Comparison of ENCODE assay signal across 20 cellular contexts in genomic region chr4:8819019-8819418, GRCh38. TPM values are rescaled to one million over a fixed set of nuclear protein-coding genes. Genes with fewer than 3 reads are reported as not detected.
DNase-seq lines count a peak whose midpoint lies in the region; FAIRE-seq and TF ChIP-seq lines count a peak whose summit lies in the region.
"Had no signal": no experiment of that assay in that cellular context is flagged by ENCODE, and none has a peak within 500 bp of the region (broad histone marks: within the 10 kb centered on the region; RNA-seq: fewer than 3 reads in every experiment).

No MANE protein-coding gene starts in this region.

- H3K9ac ChIP-seq in BLaER1 treated with 17β-estradiol and CSF1 and Interleukin-3, amounts not matched to agents 10 nM and 100 nM, result peak overlapping the region in 3 of 11 experiments; percentile 2 to 44 (median 27); a peak in 2 of 22 replicates

- FAIRE-seq in GM12892 (lab: Jason Lieb, UNC), result no peak

- H3K36me3 Mint-ChIP-seq in progenitor cell of endocrine pancreas (ENCODE audit: insufficient read depth) (no peaks in the 10 kb centered on the region), nephron progenitor cell (ENCODE audit: low read depth) (no peaks in the 10 kb centered on the region)

- peaks cover 7 to 30% (median 26%) of the 10 kb centered on the region in 10 experiments; a peak in 16 of 20 replicates for H3K4me1 ChIP-seq in BLaER1 treated with 17β-estradiol and CSF1 and Interleukin-3, amounts not matched to agents 10 nM and 100 nM
- H3K4me1 ChIP-seq in OCI-LY7 (ENCODE audit: insufficient read depth, low read length, poor library complexity, severe bottlenecking), result no peaks in the 10 kb centered on the region
- H3K4me1 ChIP-seq: SJCRH30 had no signal

- H3K27me3 Mint-ChIP-seq in progenitor cell of endocrine pancreas (peaks cover 30% of the 10 kb centered on the region), nephron progenitor cell (ENCODE audit: low read depth, poor library complexity) (peaks cover 48% of the 10 kb centered on the region)

- peak overlapping the region; percentile 44 to 79 (median 55); a peak in 21 of 22 replicates for H3K4me2 ChIP-seq in BLaER1 treated with 17β-estradiol and CSF1 and Interleukin-3, amounts not matched to agents 10 nM and 100 nM
- H3K4me2 ChIP-seq in OCI-LY7 (ENCODE audit: low read length), result no peak overlapping the region

- H3K4me3 Mint-ChIP-seq in progenitor cell of endocrine pancreas (ENCODE audit: low read depth), result no peak overlapping the region
- H3K4me3 Mint-ChIP-seq in nephron progenitor cell, result no peak overlapping the region
- H3K4me3 Mint-ChIP-seq: CD4-positive, alpha-beta T cell; H9 had no signal

- no peaks in the 10 kb centered on the region for H3K79me2 ChIP-seq in OCI-LY7 (ENCODE audit: insufficient read depth, low read depth, low read length)

- no peak for TF ChIP-seq CTCF in progenitor cell of endocrine pancreas (IDR thresholded peaks at IDR 0.05; ENCODE audit: unreplicated experiment)
- TF ChIP-seq CTCF in nephron progenitor cell (IDR thresholded peaks at IDR 0.05), result no peak
- no peak for TF ChIP-seq CTCF in OCI-LY7 (conservative IDR thresholded peaks at IDR 0.05; ENCODE audit: low read length)

- BruUV-seq in OCI-LY7 (replicated peaks; lab: Mats Ljungman, UMichigan), result no TSS peak

- H4K20me1 ChIP-seq in BLaER1 treated with 17β-estradiol and CSF1 and Interleukin-3, amounts not matched to agents 10 nM and 100 nM, result no peaks in the 10 kb centered on the region
- no peaks in the 10 kb centered on the region for H4K20me1 ChIP-seq in OCI-LY7 (ENCODE audit: insufficient read depth, low read length)

- POLR2A ChIA-PET in OCI-LY7 (lab: Charles Lee), result no interaction called here

- no peaks in the 10 kb centered on the region for H3K36me3 ChIP-seq in BLaER1 treated with 17β-estradiol and CSF1 and Interleukin-3, amounts not matched to agents 10 nM and 100 nM
- H3K36me3 ChIP-seq in OCI-LY7 (ENCODE audit: insufficient read depth, low read length), result no peaks in the 10 kb centered on the region
- H3K36me3 ChIP-seq: SJCRH30 had no signal

- CTCF ChIA-PET in OCI-LY7 (lab: Charles Lee; ENCODE audit: unreplicated experiment), result no interaction called here

- DNase-seq in GM12892 (ENCODE audit: insufficient read length) (peak; percentile 3), islet precursor cell (peak; percentile 40), progenitor cell of endocrine pancreas (ENCODE audit: low spot score, unreplicated experiment) (no peak), nephron progenitor cell (no peak), OCI-LY7 (ENCODE audit: low spot score) (no peak), superior temporal gyrus (ENCODE audit: extremely low spot score) (no peak)
- DNase-seq: ACHN, AML-193, Calu3, IMR-90, NCI-H187 treated with DMSO at 0.1 percent for 48 hours, NCI-H446 treated with DMSO at 0.1 percent for 48 hours, PC-3, SJCRH30 had no signal

- H3K27ac Mint-ChIP-seq in progenitor cell of endocrine pancreas (peak overlapping the region; percentile 27), nephron progenitor cell (no peak overlapping the region)
- H3K27ac Mint-ChIP-seq: CD4-positive, alpha-beta T cell; H9 had no signal

- TF ChIP-seq POLR2A in GM12892 (IDR thresholded peaks at IDR 0.05; ENCODE audit: low read depth, low read length), result no peak

- no peaks in the 10 kb centered on the region for H3K9me3 ChIP-seq in BLaER1 treated with 17β-estradiol and CSF1 and Interleukin-3, amounts not matched to agents 10 nM and 100 nM (replicated peaks in 1 of 11)
- H3K9me3 ChIP-seq in OCI-LY7 (ENCODE audit: low read length), result no peaks in the 10 kb centered on the region
- H3K9me3 ChIP-seq: SJCRH30 had no signal

- H3K4me3 ChIP-seq in BLaER1 treated with 17β-estradiol and CSF1 and Interleukin-3, amounts not matched to agents 10 nM and 100 nM, result no peak overlapping the region
- H3K4me3 ChIP-seq in OCI-LY7 (ENCODE audit: low read depth, low read length, poor library complexity, severe bottlenecking), result no peak overlapping the region
- H3K4me3 ChIP-seq: SJCRH30 had no signal

- H3K27ac ChIP-seq in BLaER1 treated with 17β-estradiol and CSF1 and Interleukin-3, amounts not matched to agents 10 nM and 100 nM, result peak overlapping the region in 7 of 11 experiments; percentile 11 to 46 (median 23); a peak in 8 of 22 replicates
- no peak overlapping the region for H3K27ac ChIP-seq in OCI-LY7 (ENCODE audit: low read depth, low read length, poor library complexity, severe bottlenecking)
- H3K27ac ChIP-seq: RWPE1, SJCRH30 had no signal

- H3K9me2 ChIP-seq in OCI-LY7 (ENCODE audit: insufficient read depth, low read length), result no peaks in the 10 kb centered on the region

- intact Hi-C loops in OCI-LY7 (cut with micrococcal nuclease; ENCODE audit: unreplicated experiment), result no loop called here

- H2AFZ ChIP-seq in OCI-LY7 (ENCODE audit: low read length), result no peak overlapping the region

- H3K9me3 Mint-ChIP-seq in progenitor cell of endocrine pancreas (ENCODE audit: low read depth) (no peaks in the 10 kb centered on the region), nephron progenitor cell (no peaks in the 10 kb centered on the region)
- H3K9me3 Mint-ChIP-seq: CD4-positive, alpha-beta T cell; H9 had no signal

- H3K27me3 ChIP-seq in BLaER1 treated with 17β-estradiol and CSF1 and Interleukin-3, amounts not matched to agents 10 nM and 100 nM, result no peaks in the 10 kb centered on the region

- H3K4me1 Mint-ChIP-seq in progenitor cell of endocrine pancreas (ENCODE audit: low read depth) (peaks cover 3% of the 10 kb centered on the region), nephron progenitor cell (peaks cover 9% of the 10 kb centered on the region)

RNA-seq across cellular contexts. Expression of gene HMX1, which starts 52.6 kb away (rescaled TPM):
- polyA plus RNA-seq in GM12892 (2012; ENCODE audit: missing spikeins), result not detected
- total RNA-seq in progenitor cell of endocrine pancreas (0.65 and 0.87 TPM in 2 replicates), OCI-LY7 (2022) (not detected in 2 replicates)
- not detected in 2 replicates for total RNA-seq in OCI-LY7 (2014; rRNA removed; shearing (Covaris generic))
- total RNA-seq: Calu3; CD4-positive, alpha-beta T cell; HT1080; IMR-90; LHCN-M2; PC-3; SJCRH30 had no signal
- polyA plus RNA-seq: IMR-90 had no signal

Comparison
In these comparisons a context has a peak if more than half of its experiments do, and no peak if none do; other contexts are left out.
1. DNase-seq: peak in GM12892 (single experiment) and islet precursor cell (single experiment); none in progenitor cell of endocrine pancreas (single experiment), nephron progenitor cell (single experiment), OCI-LY7 (single experiment) and superior temporal gyrus (single experiment).